Comparison of ENCODE assay signal across 28 cellular contexts in genomic region chr7:132246591-132246990, GRCh38.
"Had no signal": no experiment of that assay in that cellular context is flagged by ENCODE, and none has a peak within 500 bp of the region (broad histone marks: within the 10 kb centered on the region; RNA-seq: fewer than 3 reads in every experiment).

No MANE protein-coding gene starts in this region.

- H3K36me3 ChIP-seq: colonic mucosa, esophagus muscularis mucosa, esophagus squamous epithelium, gastrocnemius medialis, gastroesophageal sphincter, heart left ventricle, heart right ventricle had no signal

- H3K4me3 ChIP-seq: colonic mucosa, coronary artery, dorsolateral prefrontal cortex, esophagus muscularis mucosa, esophagus squamous epithelium, gastrocnemius medialis, gastroesophageal sphincter, heart left ventricle, heart right ventricle had no signal

- DNase-seq: colonic mucosa; cortex of kidney; dermis blood vessel endothelial cell; dorsolateral prefrontal cortex; effector CD4-positive, alpha-beta T cell; effector CD8-positive, alpha-beta T cell; effector memory CD4-positive, alpha-beta T cell; effector memory CD8-positive, alpha-beta T cell; endodermal cell; erythroblast; esophagus squamous epithelium; foreskin fibroblast; foreskin keratinocyte; foreskin melanocyte; gastrocnemius medialis; glutamatergic neuron; head of caudate nucleus; heart left ventricle; heart right ventricle had no signal

- FAIRE-seq: colon, endometrium, endothelial cell of umbilical vein, frontal cortex had no signal

- H3K4me1 ChIP-seq: foreskin keratinocyte had no signal

- ATAC-seq: effector memory CD8-positive, alpha-beta T cell; esophagus mucosa; foreskin keratinocyte; gastrocnemius medialis; gastroesophageal sphincter; heart left ventricle; heart right ventricle had no signal

- H3K27me3 ChIP-seq: colonic mucosa, dorsolateral prefrontal cortex, esophagus muscularis mucosa, gastrocnemius medialis, gastroesophageal sphincter, heart left ventricle, heart right ventricle had no signal

- H3K9me3 ChIP-seq: colonic mucosa, esophagus muscularis mucosa, gastrocnemius medialis had no signal

- H3K27ac ChIP-seq: colonic mucosa, coronary artery, dorsolateral prefrontal cortex, epithelial cell of prostate, esophagus muscularis mucosa, esophagus squamous epithelium, foreskin keratinocyte, gastrocnemius medialis, gastroesophageal sphincter, heart left ventricle, heart right ventricle had no signal
